In genomic region chr19:46862974-46863632, GRCh38 we compare ENCODE assay signal across 8 cellular contexts. TPM values are rescaled to one million over a fixed set of nuclear protein-coding genes. Genes with fewer than 3 reads are reported as not detected.
DNase-seq lines count a peak whose midpoint lies in the region; ATAC-seq and TF ChIP-seq lines count a peak whose summit lies in the region.

No MANE protein-coding gene starts in this region.

- H3K27ac ChIP-seq in skin epidermis = peak overlapping the region in 12 of 21 experiments; percentile 0 to 99 (median 90)

- DNase-seq in GM12865 (ENCODE audit: low read depth) (no peak), OCI-M1 (lab: John Stamatoyannopoulos, UW) (peak; percentile 86), fibroblast of pulmonary artery (ENCODE audit: low read depth) (no peak), GM10266 (ENCODE audit: extremely low spot score) (no peak), dermis blood vessel endothelial cell (no peak), CD1c-positive myeloid dendritic cell (ENCODE audit: extremely low spot score) (no peak)

- H3K4me3 ChIP-seq in GM12865 (ENCODE audit: low read depth, low read length) (peak overlapping the region; percentile 83), fibroblast of pulmonary artery (replicated peaks; ENCODE audit: low read depth, low read length) (peak overlapping the region; percentile 83), skin epidermis (peak overlapping the region in 4 of 7 experiments; percentile 15 to 97 (median 88))

- TF ChIP-seq CTCF in GM12865 (IDR thresholded peaks at IDR 0.05; ENCODE audit: insufficient read depth, low read depth, low read length, missing control alignments) (no peak), fibroblast of pulmonary artery (IDR thresholded peaks at IDR 0.05; ENCODE audit: low read length, missing control alignments) (no peak), GM10266 (IDR thresholded peaks at IDR 0.05; ENCODE audit: control insufficient read depth, insufficient read depth, low read depth, missing control alignments) (no peak)

- no peak for ATAC-seq in HG03520 (IDR thresholded peaks at IDR 0.05; ENCODE audit: unreplicated experiment)

RNA-seq across cellular contexts. Expression of gene ARHGAP35, which starts 2.3 kb away (rescaled TPM):
- total RNA-seq in dermis blood vessel endothelial cell = 25.9 and 44.5 TPM in 2 replicates

RNA-seq across cellular contexts. Expression of gene AP2S1, which starts 12.5 kb away (rescaled TPM):
- 118 and 218 TPM in 2 replicates for total RNA-seq in dermis blood vessel endothelial cell
